9 cellular contexts compared by ENCODE assay signal in the genomic region with DNA sequence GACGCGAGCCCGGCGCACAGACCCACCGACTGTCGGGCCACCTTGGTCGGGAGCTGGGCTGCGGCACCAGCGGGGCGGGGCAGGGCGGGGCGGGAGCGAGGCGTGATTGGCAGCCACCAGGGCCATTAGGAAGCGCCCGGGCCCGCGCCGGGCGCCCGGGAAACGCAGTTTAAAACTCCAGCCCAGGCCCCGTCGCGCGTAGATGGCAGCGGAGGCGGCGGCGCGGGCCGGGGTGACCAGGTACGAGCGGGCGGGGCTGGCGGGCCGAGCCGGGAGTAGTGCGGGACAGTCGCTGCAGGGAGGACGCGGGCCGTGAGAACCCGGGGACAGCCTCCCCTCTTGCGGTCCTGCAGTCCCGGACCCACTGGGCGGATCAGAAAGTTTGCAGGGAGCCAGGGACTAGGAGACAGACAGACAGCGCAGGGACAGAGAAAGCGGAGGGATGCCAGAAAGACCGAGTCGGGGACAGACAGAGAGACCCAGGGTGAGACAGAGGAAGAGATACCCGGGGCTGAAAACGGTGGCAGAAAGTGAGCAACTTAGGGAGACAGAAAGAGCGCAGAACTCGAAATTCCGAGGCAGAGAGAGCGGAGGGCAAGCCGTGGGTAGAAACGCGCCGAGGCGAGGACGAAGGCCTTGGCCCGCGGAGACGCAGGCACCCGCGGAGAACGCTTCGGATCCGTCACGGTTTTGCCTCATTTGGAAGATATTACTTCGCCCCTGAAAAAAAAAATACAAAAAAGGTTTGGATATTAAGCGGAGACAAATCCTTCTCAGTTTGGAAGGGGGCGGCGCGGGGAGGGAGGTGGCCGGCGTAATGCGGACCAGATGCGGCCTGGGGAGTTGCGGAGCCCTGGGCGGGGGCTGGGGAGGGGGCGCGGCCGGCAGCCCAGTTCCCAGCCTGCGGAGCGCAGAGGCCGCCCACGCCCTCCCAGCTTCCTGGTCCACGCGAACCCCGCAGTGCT. TPM values are rescaled to one million over a fixed set of nuclear protein-coding genes. Genes with fewer than 3 reads are reported as not detected.
DNase-seq lines count a peak whose midpoint lies in the region; ATAC-seq, FAIRE-seq and TF ChIP-seq lines count a peak whose summit lies in the region.
"Had no signal": no experiment of that assay in that cellular context is flagged by ENCODE, and none has a peak within 500 bp of the region (broad histone marks: within the 10 kb centered on the region; RNA-seq: fewer than 3 reads in every experiment).

A gene (plus strand): TSS at position 199 of the 965 bp plus-strand sequence. CDS start 17,175 bp downstream, outside the sequence.

- H2BK20ac ChIP-seq in H1 (ENCODE audit: low read length) = no peak within 1 kb of the TSS

- peak within 1 kb of the TSS; percentile 84; the same call in 1 of the 2 replicates for H2BK12ac ChIP-seq in H1 (ENCODE audit: low read depth, low read length)

- H3K56ac ChIP-seq in H1 (replicated peaks; ENCODE audit: insufficient read length, low read depth, low read length) = no peak within 1 kb of the TSS

- DNase-seq in CD4-positive, alpha-beta memory T cell = peak in 1 of 5 donors; percentile 16
- DNase-seq in HFF-Myc (ENCODE audit: extremely low read depth, low read depth) (no peak), SW480 (ENCODE audit: low spot score) (peak; percentile 51), H1 (ENCODE audit: low read depth in 1 of 2, low spot score in 2 of 2) (peak in 1 of 2 experiments; percentile 87), naive B cell (no peak), aorta (peak; percentile 38 to 71), epidermal melanocyte (ENCODE audit: insufficient read length, low spot score) (no peak)

- H2BK5ac ChIP-seq in H1 (ENCODE audit: low read depth, low read length) = peak within 1 kb of the TSS; percentile 44; the same call in 1 of the 2 replicates

- FAIRE-seq in H1 (lab: Jason Lieb, UNC) = no peak

- no peak within 1 kb of the TSS for H3K27ac ChIP-seq in CD4-positive, alpha-beta memory T cell (ENCODE audit: low read depth, low read length)
- H3K27ac ChIP-seq in H1 (ENCODE audit: low read depth, low read length) (no peak within 1 kb of the TSS), aorta (ENCODE audit: low read depth in 1 of 2, low read length in 2 of 2) (no peak within 1 kb of the TSS)

- CTCF ChIA-PET in CD4-positive, alpha-beta memory T cell (lab: Charles Lee; ENCODE audit: partially characterized antibody) = interaction anchor here (1.1 kb wide), 1 partner anchor 12 kb away, joined by 3 read pairs; no protein-coding TSS in a partner anchor
- CTCF ChIA-PET in H1 (lab: Charles Lee; ENCODE audit: partially characterized antibody) = interaction anchor here (1.2 to 35.6 kb wide), 8 partner anchors 10 to 48 kb away, joined by 3 to 1068 read pairs (median 14); a partner anchor contains a TSS

- H4K8ac ChIP-seq in H1 (ENCODE audit: extremely low read depth, insufficient read depth, low read length) = peak within 1 kb of the TSS; percentile 61; the same call in 1 of the 2 replicates

- 0 out of 2 replicates have a peak within 1 kb of the TSS, but pooled peaks have one; percentile 68 for H2AK5ac ChIP-seq in H1 (ENCODE audit: low read depth, low read length)

- TF ChIP-seq RAD21 in H1 (IDR thresholded peaks at IDR 0.05 in 1 of 2, conservative IDR thresholded peaks at IDR 0.05 in 1 of 2; ENCODE audit: low read depth in 2 of 2, low read length in 2 of 2) = no peak

- H3K9me3 ChIP-seq in CD4-positive, alpha-beta memory T cell (ENCODE audit: control insufficient read depth in 1 of 2, low read length in 2 of 2) = no peaks in the 10 kb centered on the region
- H3K9me3 ChIP-seq in H1 (ENCODE audit: insufficient read depth in 2 of 2, low read depth in 1 of 2, low read length in 1 of 2) (no peaks in the 10 kb centered on the region), aorta (ENCODE audit: control insufficient read depth, low read length) (no peaks in the 10 kb centered on the region)

- no peaks in the 10 kb centered on the region for H3K36me3 Mint-ChIP-seq in CD4-positive, alpha-beta memory T cell
- peaks cover 0 to 8% of the 10 kb centered on the region in 2 donors for H3K36me3 Mint-ChIP-seq in naive B cell

- H3K18ac ChIP-seq in H1 (ENCODE audit: extremely low read depth, low read length) = peak within 1 kb of the TSS; percentile 75

- peak; percentile 52 to 56 for ATAC-seq in naive B cell (ENCODE audit: low read depth in 2 of 2)
- no peak for ATAC-seq in aorta (ENCODE audit: low FRiP score)
- no peak for ATAC-seq in HG02938 (IDR thresholded peaks at IDR 0.05; ENCODE audit: unreplicated experiment)

- H3K27me3 Mint-ChIP-seq in CD4-positive, alpha-beta memory T cell = peaks cover 61 to 70% of the 10 kb centered on the region in 2 donors
- H3K27me3 Mint-ChIP-seq in naive B cell = peaks cover 61 to 95% (median 91%) of the 10 kb centered on the region in 3 donors

- H3K27ac Mint-ChIP-seq in CD4-positive, alpha-beta memory T cell = peak within 1 kb of the TSS in 3 of 7 donors; percentile 61 to 81 (median 72)
- H3K27ac Mint-ChIP-seq in naive B cell = peak within 1 kb of the TSS in 2 of 6 donors; percentile 29 to 84

- H3K4me2 ChIP-seq in H1 (ENCODE audit: insufficient read depth in 1 of 2, low read depth in 2 of 2, low read length in 2 of 2) = peak within 1 kb of the TSS; percentile 81 to 88

- H2BK120ac ChIP-seq in H1 (replicated peaks; ENCODE audit: low read depth, low read length) = no peak within 1 kb of the TSS

- H3K79me2 ChIP-seq in H1 (ENCODE audit: control insufficient read depth in 1 of 2, insufficient read depth in 2 of 2, low read length in 2 of 2) = no peaks in the 10 kb centered on the region

- TF ChIP-seq EP300 in H1 (IDR thresholded peaks at IDR 0.05; ENCODE audit: borderline replicate concordance in 1 of 2, low read depth in 2 of 2, low read length in 2 of 2) = no peak

- peaks cover 5 to 27% of the 10 kb centered on the region in 2 experiments for H4K20me1 ChIP-seq in H1 (replicated peaks in 1 of 2; ENCODE audit: control insufficient read depth in 1 of 2, insufficient read depth in 2 of 2, low read length in 2 of 2)

- no peak within 1 kb of the TSS for H3K14ac ChIP-seq in H1 (ENCODE audit: insufficient read length)

- no peaks in the 10 kb centered on the region for H3K36me3 ChIP-seq in CD4-positive, alpha-beta memory T cell (ENCODE audit: insufficient read depth, low read length)
- H3K36me3 ChIP-seq in H1 (ENCODE audit: control insufficient read depth in 2 of 4, insufficient read depth in 4 of 4, low read length in 3 of 4) (no peaks in the 10 kb centered on the region; a peak in 1 of 8 replicates), aorta (ENCODE audit: control insufficient read depth in 1 of 2, insufficient read depth in 2 of 2, low read length in 1 of 2) (no peaks in the 10 kb centered on the region)

- no peak for TF ChIP-seq CTCF in HFF-Myc (IDR thresholded peaks at IDR 0.05; ENCODE audit: low read depth, low read length, missing control alignments)
- TF ChIP-seq CTCF in H1 (IDR thresholded peaks at IDR 0.05; ENCODE audit: control extremely low read depth in 1 of 3, insufficient read depth in 1 of 3, low read depth in 1 of 3, low read length in 3 of 3) = no peak

- no peak within 1 kb of the TSS for H4K5ac ChIP-seq in H1 (ENCODE audit: insufficient read length, low read depth, low read length)

- H2BK15ac ChIP-seq in H1 (ENCODE audit: low read length) = peak within 1 kb of the TSS; percentile 88; the same call in 1 of the 2 replicates

- H3K4me3 ChIP-seq in CD4-positive, alpha-beta memory T cell (ENCODE audit: low read length in 2 of 2) = peak within 1 kb of the TSS in 1 of 2 donors; percentile 24
- H3K4me3 ChIP-seq in HFF-Myc (replicated peaks; ENCODE audit: low read depth, low read length) (peak within 1 kb of the TSS; percentile 11; the same call in 1 of the 2 replicates), H1 (ENCODE audit: extremely low read depth in 1 of 4, insufficient read depth in 2 of 4, low read depth in 3 of 4, low read length in 4 of 4) (peak within 1 kb of the TSS; percentile 33 to 64 (median 44)), aorta (ENCODE audit: low read length in 2 of 2) (peak within 1 kb of the TSS in 1 of 2 donors; percentile 29)

- H2AFZ ChIP-seq in H1 (ENCODE audit: low read length) = no peak within 1 kb of the TSS

- H3K9me3 Mint-ChIP-seq in CD4-positive, alpha-beta memory T cell = no peaks in the 10 kb centered on the region
- H3K9me3 Mint-ChIP-seq in naive B cell = peaks cover 0 to 2% (median 0%) of the 10 kb centered on the region in 7 donors

- intact Hi-C loops in CD4-positive, alpha-beta memory T cell (cut with micrococcal nuclease) = no loop called here
- intact Hi-C loops in aorta (cut with DNase I) = no loop called here

- H3K4ac ChIP-seq in H1 (replicated peaks; ENCODE audit: insufficient read length, low read depth, low read length) = no peak within 1 kb of the TSS

- no peak within 1 kb of the TSS for H3K23ac ChIP-seq in H1 (ENCODE audit: insufficient read length)

- no peaks in the 10 kb centered on the region for H3K79me1 ChIP-seq in H1 (ENCODE audit: low read depth, low read length)

- H3K4me1 ChIP-seq in CD4-positive, alpha-beta memory T cell (ENCODE audit: insufficient read depth, low read length) = peaks cover 15% of the 10 kb centered on the region
- H3K4me1 ChIP-seq in H1 (replicated peaks in 1 of 4; ENCODE audit: control insufficient read depth in 3 of 4, insufficient read depth in 4 of 4, low read length in 3 of 4) = peaks cover 14 to 48% (median 42%) of the 10 kb centered on the region in 4 experiments
- no peaks in the 10 kb centered on the region for H3K4me1 ChIP-seq in aorta (ENCODE audit: control insufficient read depth in 1 of 2, insufficient read depth in 2 of 2, low read length in 2 of 2)

- WGBS in H1 (ENCODE audit: extremely low coverage in 1 of 2, insufficient coverage in 1 of 2, insufficient read length in 1 of 2, insufficient replicate concordance in 2 of 2, low coverage in 1 of 2, low lambda C conversion rate in 2 of 2, missing lambda C conversion rate in 1 of 2), 2 experiments = 1% methylated on average over 57 of the region's 93 CpGs; no CpG with 5 or more reads in 1 of the 2 experiments
- WGBS in aorta, 2 donors = 1 to 3% methylated on average over 80 to 93 of the region's 93 CpGs

- peaks cover 12 to 26% (median 19%) of the 10 kb centered on the region in 4 donors for H3K4me1 Mint-ChIP-seq in CD4-positive, alpha-beta memory T cell
- H3K4me1 Mint-ChIP-seq in naive B cell = peaks cover 19 to 38% (median 33%) of the 10 kb centered on the region in 3 donors

- H4K91ac ChIP-seq in H1 (replicated peaks; ENCODE audit: insufficient read length, low read length) = peak within 1 kb of the TSS; percentile 30

- no peak within 1 kb of the TSS for H3K9ac ChIP-seq in H1 (replicated peaks in 1 of 4; ENCODE audit: extremely low read depth in 1 of 4, low read depth in 3 of 4, low read length in 3 of 4)

- peak within 1 kb of the TSS; percentile 77 to 87 (median 82) for H3K4me3 Mint-ChIP-seq in CD4-positive, alpha-beta memory T cell
- H3K4me3 Mint-ChIP-seq in naive B cell = peak within 1 kb of the TSS; percentile 73 to 92 (median 86)

- peaks cover 34% of the 10 kb centered on the region for H3K27me3 ChIP-seq in CD4-positive, alpha-beta memory T cell (ENCODE audit: insufficient read depth, low read length)
- H3K27me3 ChIP-seq in H1 (replicated peaks in 1 of 4; ENCODE audit: control insufficient read depth in 3 of 4, extremely low read depth in 1 of 4, insufficient read depth in 3 of 4, low read length in 3 of 4) = peaks cover 91 to 100% (median 99%) of the 10 kb centered on the region in 4 experiments
- H3K27me3 ChIP-seq in aorta (ENCODE audit: control insufficient read depth in 1 of 2, insufficient read depth in 2 of 2, low read length in 1 of 2) = no peaks in the 10 kb centered on the region

- POLR2A ChIA-PET in CD4-positive, alpha-beta memory T cell (lab: Charles Lee; ENCODE audit: partially characterized antibody) = no interaction called here
- POLR2A ChIA-PET in H1 (lab: Charles Lee; ENCODE audit: partially characterized antibody) = interaction anchor here (0.9 to 2.1 kb wide), 2 partner anchors 9 to 10 kb away, joined by 4 to 6 read pairs; no protein-coding TSS in a partner anchor

- peaks cover 17% of the 10 kb centered on the region; the same call in 1 of the 2 replicates for H3K23me2 ChIP-seq in H1 (ENCODE audit: low read depth, low read length)

- no peak for TF ChIP-seq POLR2A in H1 (IDR thresholded peaks at IDR 0.05; ENCODE audit: control extremely low read depth in 1 of 2, low read depth in 2 of 2, low read length in 2 of 2)

RNA-seq across cellular contexts. Expression of the gene that starts here (rescaled TPM):
- total RNA-seq in CD4-positive, alpha-beta memory T cell = not detected
- polyA plus RNA-seq in CD4-positive, alpha-beta memory T cell = not detected
- total RNA-seq in H1 (2021; fragmentation: NEBNext Ultra II Directional; extraction: Animal tissue kit (Norgen Biotek cat#: 25700)) = 0.30 TPM in 1 of 2 replicates, not detected in the other
- 0.23 and 0.36 TPM in 2 replicates for polyA plus RNA-seq in H1 (2011; rRNA removed)
- polyA plus RNA-seq in H1 (2011; cell fraction: cytosol; rRNA removed) = 0.26 TPM
- 0.53 TPM for polyA plus RNA-seq in H1 (2011; cell fraction: nucleus; rRNA removed)
- polyA plus RNA-seq in H1 (2012, experiment 1 of 2) = 0.24 to 0.30 TPM (median 0.27 TPM) in 4 replicates
- 0.12 TPM for polyA plus RNA-seq in H1 (2012, experiment 2 of 2)
- polyA plus RNA-seq in H1 (2013, experiment 1 of 2) = 0.06 TPM
- polyA plus RNA-seq in H1 (2013, experiment 2 of 2) = 0.09 TPM
- 0.07 and 0.41 TPM in 2 replicates for polyA minus RNA-seq in H1 (2011; rRNA and poly(A)+ RNA removed)
- 0.51 TPM for polyA minus RNA-seq in H1 (2011; cell fraction: cytosol; rRNA and poly(A)+ RNA removed)
- polyA minus RNA-seq in H1 (2011; cell fraction: nucleus; rRNA and poly(A)+ RNA removed) = 0.20 TPM
- polyA plus RNA-seq in naive B cell (ENCODE audit: low read depth in 6 of 6) = not detected
- total RNA-seq in aorta = not detected
- polyA plus RNA-seq in aorta = under 1 TPM in 1 of 2 donors, not detected in 1; 0.38 TPM
- total RNA-seq: fibroblast of villous mesenchyme had no signal

Comparison
In these comparisons a context has a peak if more than half of its experiments do, and no peak if none do; other contexts are left out.
1. Peak in ATAC-seq in naive B cell; RNA of the gene not detected or under 1 TPM.
2. Peak in DNase-seq in aorta; RNA of the gene not detected or under 1 TPM.